ENCODE assay signal across 1 cellular context in the genomic region with DNA sequence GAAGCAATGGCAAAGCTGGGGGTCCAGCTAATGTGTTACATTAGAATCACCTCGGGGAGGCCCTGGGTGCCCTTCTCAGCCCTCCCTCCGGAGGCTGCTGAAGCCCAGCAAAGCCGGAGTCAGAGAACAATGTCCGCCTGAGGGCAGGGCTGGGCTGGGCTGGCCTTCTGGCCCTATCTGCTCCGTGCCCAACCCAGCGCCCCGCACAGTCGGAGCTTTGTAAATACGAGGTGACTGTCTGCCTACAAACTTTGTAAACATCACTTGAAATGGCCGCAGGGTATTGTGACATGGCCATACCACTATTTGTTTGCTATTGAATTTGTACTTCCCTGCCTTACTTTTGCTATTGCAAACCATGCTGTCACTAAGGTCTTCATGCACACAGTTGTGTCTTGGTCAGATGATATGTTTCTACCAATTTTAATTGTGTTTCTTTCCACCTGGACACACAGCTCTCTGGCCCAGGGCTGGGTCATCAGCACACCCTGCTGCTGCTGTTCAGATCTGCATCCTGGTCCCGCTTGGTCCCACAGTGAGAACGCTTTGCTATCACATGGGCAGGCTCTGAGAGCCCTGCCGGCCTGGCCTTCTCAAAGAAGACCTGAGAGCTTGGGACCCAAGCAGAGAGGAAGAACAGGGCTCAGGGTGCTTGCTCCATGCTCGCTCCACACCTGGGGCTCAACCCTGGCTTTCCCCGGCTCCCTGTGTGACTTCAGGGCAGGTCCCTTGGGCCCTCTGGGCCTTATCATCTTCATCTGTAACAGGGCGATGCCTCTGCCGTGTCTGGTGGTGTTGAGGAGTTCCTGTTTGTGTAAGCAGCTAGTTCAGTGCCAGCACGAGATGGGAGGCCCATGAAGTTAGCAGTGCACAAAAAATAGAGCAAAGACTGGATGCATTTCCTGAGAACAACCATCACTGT.
TF ChIP-seq lines count a peak whose summit lies in the region.

No MANE protein-coding gene starts in this region.

TF ChIP-seq in A549, 52 proteins besides CTCF, POLR2A, EP300 and RAD21 (continued from another document):
- TF ChIP-seq, protein P1, sequence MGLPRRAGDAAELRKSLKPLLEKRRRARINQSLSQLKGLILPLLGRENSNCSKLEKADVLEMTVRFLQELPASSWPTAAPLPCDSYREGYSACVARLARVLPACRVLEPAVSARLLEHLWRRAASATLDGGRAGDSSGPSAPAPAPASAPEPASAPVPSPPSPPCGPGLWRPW (IDR thresholded peaks at IDR 0.05), result peak; percentile 60; the same call in 1 of the 2 replicates
- TF ChIP-seq NR3C1 (IDR thresholded peaks at IDR 0.05) (no peak), SMC3 (IDR thresholded peaks at IDR 0.05) (0 out of 3 replicates have a peak, but pooled peaks have one; percentile 14), CEBPB (IDR thresholded peaks at IDR 0.05) (peak; percentile 92 to 97), FOSL2 (IDR thresholded peaks at IDR 0.05) (no peak), FOSL2 (CRISPR knock-in tag; IDR thresholded peaks at IDR 0.05) (peak; percentile 55), JUN (IDR thresholded peaks at IDR 0.05) (peak; percentile 59 to 66; a peak in 2 of 5 replicates), HOXB13 (CRISPR knock-in tag; IDR thresholded peaks at IDR 0.05; ENCODE audit: low read depth) (no peak), RFX5 (IDR thresholded peaks at IDR 0.05) (no peak), CBX2 (IDR thresholded peaks at IDR 0.05; ENCODE audit: borderline replicate concordance, low read depth) (no peak)
TF ChIP-seq in A549: peak in this region for 7.
